Comparison of ENCODE assay signal across 8 cellular contexts in genomic region chr1:165143437-165144065, GRCh38.
DNase-seq lines count a peak whose midpoint lies in the region; ATAC-seq, FAIRE-seq and TF ChIP-seq lines count a peak whose summit lies in the region.

No MANE protein-coding gene starts in this region.

- ATAC-seq in HG03095 (IDR thresholded peaks at IDR 0.05; ENCODE audit: unreplicated experiment) (no peak), GM21360 (IDR thresholded peaks at IDR 0.05; ENCODE audit: unreplicated experiment) (no peak)

- TF ChIP-seq CTCF in cardiac fibroblast (IDR thresholded peaks at IDR 0.05; ENCODE audit: low read depth, low read length): peak; percentile 45

- 29 to 51% (median 31%) methylated on average over 4 of the region's 4 CpGs for WGBS in small intestine, 3 donors

- no peaks in the 10 kb centered on the region for H3K36me3 ChIP-seq in small intestine (ENCODE audit: control insufficient read depth in 2 of 2, insufficient read depth in 2 of 2, low read length in 2 of 2)

- no peaks in the 10 kb centered on the region for H3K9me3 ChIP-seq in small intestine (ENCODE audit: control insufficient read depth, low read depth)

- no peak overlapping the region for H3K4me3 ChIP-seq in cardiac fibroblast (replicated peaks in 1 of 2; ENCODE audit: low read depth in 2 of 2, low read length in 2 of 2)
- H3K4me3 ChIP-seq in small intestine (ENCODE audit: low read depth in 1 of 2, low read length in 2 of 2): no peak overlapping the region

- peak; percentile 4 for DNase-seq in activated T-cell treated with anti-CD3 and anti-CD28 coated beads for 1 hour (ENCODE audit: low read depth)
- DNase-seq in activated T-cell treated with anti-CD3 and anti-CD28 coated beads for 4 hours: no peak
- peak; percentile 85 for DNase-seq in NCI-H82 (lab: John Stamatoyannopoulos, UW)
- DNase-seq in cardiac fibroblast (ENCODE audit: low read depth in 2 of 2): no peak
- DNase-seq in small intestine: peak; percentile 19
- no peak for DNase-seq in OCI-M2 (lab: John Stamatoyannopoulos, UW; ENCODE audit: unreplicated experiment)

- H3K27ac ChIP-seq in small intestine (ENCODE audit: low read depth in 1 of 2, low read length in 1 of 2): no peak overlapping the region

- no peaks in the 10 kb centered on the region for H3K27me3 ChIP-seq in small intestine (ENCODE audit: control insufficient read depth in 2 of 2, insufficient read depth in 2 of 2, low read length in 2 of 2)

- FAIRE-seq in small intestine (lab: Jason Lieb, UNC): no peak

- no peaks in the 10 kb centered on the region for H3K4me1 ChIP-seq in small intestine (ENCODE audit: control insufficient read depth in 2 of 2, insufficient read depth in 1 of 2, low read depth in 1 of 2, low read length in 1 of 2)

Comparison
In these comparisons a context has a peak if more than half of its experiments do, and no peak if none do; other contexts are left out.
1. DNase-seq: peak in activated T-cell treated with anti-CD3 and anti-CD28 coated beads for 1 hour (single experiment), NCI-H82 (single experiment) and small intestine (single experiment); none in activated T-cell treated with anti-CD3 and anti-CD28 coated beads for 4 hours (single experiment), cardiac fibroblast (0 of 2) and OCI-M2 (single experiment).